16 cellular contexts compared by ENCODE assay signal in genomic region chr1:94729287-94729686, GRCh38.
DNase-seq lines count a peak whose midpoint lies in the region; ATAC-seq and TF ChIP-seq lines count a peak whose summit lies in the region.
"Had no signal": no experiment of that assay in that cellular context is flagged by ENCODE, and none has a peak within 500 bp of the region (broad histone marks: within the 10 kb centered on the region; RNA-seq: fewer than 3 reads in every experiment).

No MANE protein-coding gene starts in this region.

- H3K36me3 ChIP-seq in Peyer's patch (no peaks in the 10 kb centered on the region), ovary (no peaks in the 10 kb centered on the region)

- TF ChIP-seq CTCF in AG10803 (conservative IDR thresholded peaks at IDR 0.05; ENCODE audit: low read length) (no peak), Peyer's patch (IDR thresholded peaks at IDR 0.05) (no peak), fibroblast of pulmonary artery (IDR thresholded peaks at IDR 0.05; ENCODE audit: low read length, missing control alignments) (no peak), ovary (IDR thresholded peaks at IDR 0.05) (no peak)

- H3K4me1 ChIP-seq in Peyer's patch, result peaks cover 0 to 5% (median 0%) of the 10 kb centered on the region in 4 donors
- H3K4me1 ChIP-seq in ovary (ENCODE audit: insufficient read depth), result peaks cover 11% of the 10 kb centered on the region

- no peaks in the 10 kb centered on the region for H3K9me3 ChIP-seq in Peyer's patch
- H3K9me3 ChIP-seq in ovary, result no peaks in the 10 kb centered on the region

- H3K4me3 ChIP-seq in AG10803 (ENCODE audit: low read length), result no peak overlapping the region
- no peak overlapping the region for H3K4me3 ChIP-seq in Peyer's patch
- H3K4me3 ChIP-seq in fibroblast of pulmonary artery (replicated peaks; ENCODE audit: low read depth, low read length), result no peak overlapping the region
- no peak overlapping the region for H3K4me3 ChIP-seq in ovary

- DNase-seq in AG10803 (ENCODE audit: low read depth) (peak; percentile 89), Peyer's patch (no peak), fibroblast of pulmonary artery (ENCODE audit: low read depth) (peak; percentile 84), ovary (no peak), middle frontal gyrus (ENCODE audit: extremely low spot score, low spot score) (no peak), NCI-H187 treated with DMSO at 0.1 percent for 48 hours (lab: John Stamatoyannopoulos, UW) (no peak)
- DNase-seq: activated T-cell treated with anti-CD3 and anti-CD28 coated beads, Interleukin-2, amount 50 U/mL, for 24 hours; CD4-positive, alpha-beta memory T cell; central memory CD4-positive, alpha-beta T cell; NCI-H1694; stimulated activated naive CD4-positive, alpha-beta T cell had no signal

- WGBS in ovary, 3 donors, result 19 to 25% (median 24%) methylated on average over 2 of the region's 2 CpGs

- no peak for ATAC-seq in HG03175 (IDR thresholded peaks at IDR 0.05; ENCODE audit: unreplicated experiment)
- ATAC-seq in HG03442 (IDR thresholded peaks at IDR 0.05; ENCODE audit: unreplicated experiment), result no peak
- ATAC-seq: Panc1 had no signal

- TF ChIP-seq POLR2A in Peyer's patch (IDR thresholded peaks at IDR 0.05) (no peak), ovary (IDR thresholded peaks at IDR 0.05) (no peak)

- H3K27ac ChIP-seq in Peyer's patch, result peak overlapping the region in 3 of 4 donors; percentile 12 to 43 (median 39)
- peak overlapping the region; percentile 1 to 34 for H3K27ac ChIP-seq in ovary
- H3K27ac ChIP-seq: HL-60, VCaP had no signal

- intact Hi-C loops in ovary (cut with DNase I), result no loop called here

- TF ChIP-seq EP300 in ovary (IDR thresholded peaks at IDR 0.05), result no peak

- H3K27me3 ChIP-seq in Peyer's patch, result no peaks in the 10 kb centered on the region
- no peaks in the 10 kb centered on the region for H3K27me3 ChIP-seq in ovary

Comparison
In these comparisons a context has a peak if more than half of its experiments do, and no peak if none do; other contexts are left out.
1. DNase-seq: peak in AG10803 (single experiment) and fibroblast of pulmonary artery (single experiment); none in Peyer's patch (0 of 3), ovary (0 of 5), middle frontal gyrus (single experiment) and NCI-H187 treated with DMSO at 0.1 percent for 48 hours (single experiment).